In genomic region chr17:35774499-35774898, GRCh38 we compare ENCODE assay signal across 2 cellular contexts.
TF ChIP-seq lines count a peak whose summit lies in the region.

No MANE protein-coding gene starts in this region.

TF ChIP-seq in SK-N-SH, 30 proteins besides CTCF, POLR2A, EP300 and RAD21:
- no peak for TF ChIP-seq USF1 (IDR thresholded peaks at IDR 0.05; ENCODE audit: borderline replicate concordance, low read depth)
- no peak for TF ChIP-seq REST (IDR thresholded peaks at IDR 0.05; ENCODE audit: low read depth, low read length)
- no peak for TF ChIP-seq PBX3 (IDR thresholded peaks at IDR 0.05)
- TF ChIP-seq NRF1 (IDR thresholded peaks at IDR 0.05; ENCODE audit: low read depth, low read length), result no peak
- TF ChIP-seq NFIC (IDR thresholded peaks at IDR 0.05; ENCODE audit: borderline replicate concordance), result 0 out of 2 replicates have a peak, but pooled peaks have one; percentile 7
- TF ChIP-seq ZBTB33 (IDR thresholded peaks at IDR 0.05; ENCODE audit: borderline replicate concordance, low read depth), result no peak
- TF ChIP-seq CHD2 (IDR thresholded peaks at IDR 0.05; ENCODE audit: low read length, partially characterized antibody), result peak; percentile 22

TF ChIP-seq in H1, 55 proteins besides CTCF, POLR2A, EP300 and RAD21:
- TF ChIP-seq SIRT6 (IDR thresholded peaks at IDR 0.05; ENCODE audit: low read length) (no peak), POU5F1 (IDR thresholded peaks at IDR 0.05; ENCODE audit: low read depth, low read length) (no peak), NRF1 (IDR thresholded peaks at IDR 0.05; ENCODE audit: low read depth, low read length) (no peak), CREB1 (IDR thresholded peaks at IDR 0.05) (no peak), YY1 (IDR thresholded peaks at IDR 0.05; ENCODE audit: low read depth, low read length) (no peak), BRCA1 (IDR thresholded peaks at IDR 0.05; ENCODE audit: low read depth, low read length) (no peak), GTF2F1 (IDR thresholded peaks at IDR 0.05; ENCODE audit: borderline replicate concordance, low read depth, low read length) (no peak), RXRA (IDR thresholded peaks at IDR 0.05; ENCODE audit: insufficient read depth, low read depth, low read length) (no peak), CHD7 (IDR thresholded peaks at IDR 0.05; ENCODE audit: insufficient replicate concordance, low read length) (no peak), CTBP2 (IDR thresholded peaks at IDR 0.05; ENCODE audit: borderline replicate concordance, insufficient read depth, insufficient read length, low read length) (no peak), SAP30 (IDR thresholded peaks at IDR 0.05; ENCODE audit: insufficient read depth, insufficient replicate concordance, low read length) (no peak), SIN3A (conservative IDR thresholded peaks at IDR 0.05 in 1 of 2, IDR thresholded peaks at IDR 0.05 in 1 of 2; ENCODE audit: low read depth in 1 of 2, low read length in 2 of 2) (no peak)
TF ChIP-seq in H1: peak in this region for 0.
